Comparison of ENCODE assay signal across 1 cellular context in the genomic region with DNA sequence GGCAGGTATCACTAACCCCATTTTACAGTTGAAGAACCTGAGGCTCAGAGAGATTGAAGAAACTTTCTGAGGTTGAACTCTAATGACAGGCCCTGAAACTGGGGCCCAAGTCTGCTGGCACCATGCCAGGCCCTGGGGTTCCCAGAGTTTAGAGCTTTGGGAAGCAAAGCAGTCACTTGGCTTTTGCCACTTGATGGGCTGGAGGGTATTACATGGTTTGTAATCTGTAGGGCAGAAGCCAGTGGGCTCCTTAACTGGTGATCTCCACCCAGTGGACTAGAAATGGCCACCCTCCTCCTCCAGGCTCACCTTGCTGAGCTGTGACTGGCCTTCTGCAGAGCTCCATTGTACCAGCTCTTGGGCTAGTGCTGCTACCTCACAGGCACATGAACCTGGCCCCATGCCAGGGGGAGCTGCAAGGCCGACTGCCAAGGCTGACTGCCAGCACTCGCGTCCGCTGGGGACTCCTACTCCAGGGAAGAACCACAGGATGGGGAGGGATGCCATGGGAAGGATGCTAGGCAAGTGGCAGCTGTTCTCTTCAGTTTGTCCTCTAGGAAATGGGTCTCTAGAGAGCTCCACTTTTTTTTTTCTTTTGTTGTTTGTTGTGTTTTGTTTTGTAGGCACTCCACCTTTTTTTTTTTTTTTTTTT.
TF ChIP-seq lines count a peak whose summit lies in the region.

No MANE protein-coding gene starts in this region.

TF ChIP-seq in GM12878, 131 proteins besides CTCF, POLR2A, EP300 and RAD21:
- TF ChIP-seq ASH2L (IDR thresholded peaks at IDR 0.05; ENCODE audit: borderline replicate concordance, low read depth) (no peak), USF1 (IDR thresholded peaks at IDR 0.05; ENCODE audit: borderline replicate concordance, extremely low read length, insufficient read depth, low read depth, low read length) (no peak), KAT2A (conservative IDR thresholded peaks at IDR 0.05; ENCODE audit: control insufficient read depth, low read depth, low read length) (no peak), NR2C1 (IDR thresholded peaks at IDR 0.05) (no peak), ATF7 (IDR thresholded peaks at IDR 0.05; ENCODE audit: low read depth) (no peak), NFYA (IDR thresholded peaks at IDR 0.05; ENCODE audit: borderline replicate concordance, low read depth, low read length) (no peak), ZNF592 (IDR thresholded peaks at IDR 0.05) (no peak), RELB (IDR thresholded peaks at IDR 0.05; ENCODE audit: low read depth) (no peak), ZBED1 (IDR thresholded peaks at IDR 0.05; ENCODE audit: borderline replicate concordance) (no peak), POLR2AphosphoS2 (IDR thresholded peaks at IDR 0.05; ENCODE audit: low read depth, low read length) (no peak), ZNF207 (IDR thresholded peaks at IDR 0.05; ENCODE audit: borderline replicate concordance) (no peak), RELA (IDR thresholded peaks at IDR 0.05; ENCODE audit: borderline replicate concordance, partially characterized antibody) (no peak), TCF7 (IDR thresholded peaks at IDR 0.05; ENCODE audit: borderline replicate concordance) (no peak)
- TF ChIP-seq, protein P1, sequence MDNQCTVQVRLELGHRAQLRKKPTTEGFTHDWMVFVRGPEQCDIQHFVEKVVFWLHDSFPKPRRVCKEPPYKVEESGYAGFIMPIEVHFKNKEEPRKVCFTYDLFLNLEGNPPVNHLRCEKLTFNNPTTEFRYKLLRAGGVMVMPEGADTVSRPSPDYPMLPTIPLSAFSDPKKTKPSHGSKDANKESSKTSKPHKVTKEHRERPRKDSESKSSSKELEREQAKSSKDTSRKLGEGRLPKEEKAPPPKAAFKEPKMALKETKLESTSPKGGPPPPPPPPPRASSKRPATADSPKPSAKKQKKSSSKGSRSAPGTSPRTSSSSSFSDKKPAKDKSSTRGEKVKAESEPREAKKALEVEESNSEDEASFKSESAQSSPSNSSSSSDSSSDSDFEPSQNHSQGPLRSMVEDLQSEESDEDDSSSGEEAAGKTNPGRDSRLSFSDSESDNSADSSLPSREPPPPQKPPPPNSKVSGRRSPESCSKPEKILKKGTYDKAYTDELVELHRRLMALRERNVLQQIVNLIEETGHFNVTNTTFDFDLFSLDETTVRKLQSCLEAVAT (IDR thresholded peaks at IDR 0.05), result no peak
